In genomic region chr3:15301761-15302160, GRCh38 we compare ENCODE assay signal across 15 cellular contexts.
"Had no signal": no experiment of that assay in that cellular context is flagged by ENCODE, and none has a peak within 500 bp of the region (broad histone marks: within the 10 kb centered on the region; RNA-seq: fewer than 3 reads in every experiment).

No MANE protein-coding gene starts in this region.

- H3K27me3 ChIP-seq: colonic mucosa, suprapubic skin, upper lobe of right lung had no signal

- H3K36me3 ChIP-seq: colonic mucosa had no signal

- ATAC-seq: left cardiac atrium, sciatic nerve, upper lobe of right lung had no signal

- H3K27me3 Mint-ChIP-seq: activated CD4-positive, alpha-beta memory T cell treated with anti-CD3 and anti-CD28 coated beads, Interleukin-2, amount 10 ng/mL, durations not matched to agents 7 days and 5 days had no signal

- H3K4me3 Mint-ChIP-seq: T-helper 2 cell treated with Interferon-gamma antibody and Interleukin-4, amounts not matched to agents 5 μg/mL and 100 μg/mL, for 36 hours had no signal

- H3K27ac ChIP-seq: colonic mucosa, suprapubic skin had no signal

- DNase-seq: activated CD4-positive, alpha-beta memory T cell treated with anti-CD3 and anti-CD28 coated beads, Interleukin-2, amount 10 ng/mL, durations not matched to agents 7 days and 5 days; activated CD4-positive, alpha-beta T cell treated with anti-CD3 and anti-CD28 coated beads for 1 hour; activated CD8-positive, alpha-beta memory T cell treated with anti-CD3 and anti-CD28 coated beads, Interleukin-2, amount 50 U/mL, for 48 hours; activated naive CD4-positive, alpha-beta T cell; colonic mucosa; left cardiac atrium; midbrain; nucleus accumbens; stimulated activated CD4-positive, alpha-beta T cell treated with anti-CD3 and anti-CD28 coated beads, Interleukin-2, amount 100 ng/mL, for 24 hours; stimulated activated naive CD4-positive, alpha-beta T cell treated with Interleukin-2 at 50 U/mL for 16 hours; upper lobe of right lung had no signal

- H3K9me3 ChIP-seq: colonic mucosa, suprapubic skin, upper lobe of right lung had no signal

- H3K4me1 ChIP-seq: colonic mucosa had no signal

- H3K4me3 ChIP-seq: colonic mucosa, lung, suprapubic skin, upper lobe of right lung had no signal
